In genomic region chr6:145023116-145023726, GRCh38 we compare ENCODE assay signal across 19 cellular contexts.
"Had no signal": no experiment of that assay in that cellular context is flagged by ENCODE, and none has a peak within 500 bp of the region (broad histone marks: within the 10 kb centered on the region; RNA-seq: fewer than 3 reads in every experiment).

No MANE protein-coding gene starts in this region.

- H3K9me3 ChIP-seq: breast epithelium, colonic mucosa, left lung, thyroid gland had no signal

- H3K4me3 ChIP-seq: breast epithelium, colonic mucosa, dorsolateral prefrontal cortex, left lung, thyroid gland had no signal

- H3K9me3 Mint-ChIP-seq: activated CD4-positive, alpha-beta T cell treated with anti-CD3 and anti-CD28 coated beads, Interleukin-2, amount 10 ng/mL, durations not matched to agents 7 days and 5 days; activated CD8-positive, alpha-beta T cell treated with anti-CD3 and anti-CD28 coated beads for 36 hours; activated naive CD4-positive, alpha-beta T cell treated with anti-CD3 and anti-CD28 coated beads, Interleukin-2, amount 50 U/mL, for 72 hours; endodermal cell; nephron; T-cell had no signal

- H3K4me3 Mint-ChIP-seq: activated CD4-positive, alpha-beta T cell treated with anti-CD3 and anti-CD28 coated beads, Interleukin-2, amount 10 ng/mL, durations not matched to agents 7 days and 5 days; activated CD8-positive, alpha-beta memory T cell treated with anti-CD3 and anti-CD28 coated beads, Interleukin-2, amount 10 ng/mL, durations not matched to agents 7 days and 5 days; activated CD8-positive, alpha-beta T cell treated with anti-CD3 and anti-CD28 coated beads for 36 hours; endodermal cell; nephron; T-cell had no signal

- H3K36me3 Mint-ChIP-seq: activated CD8-positive, alpha-beta memory T cell treated with anti-CD3 and anti-CD28 coated beads, Interleukin-2, amount 10 ng/mL, durations not matched to agents 7 days and 5 days; activated naive CD4-positive, alpha-beta T cell treated with anti-CD3 and anti-CD28 coated beads, Interleukin-2, amount 50 U/mL, for 72 hours; T-cell had no signal

- ATAC-seq: activated CD8-positive, alpha-beta memory T cell treated with anti-CD3 and anti-CD28 coated beads, Interleukin-2, amount 10 ng/mL, durations not matched to agents 7 days and 5 days; activated CD8-positive, alpha-beta T cell treated with anti-CD3 and anti-CD28 coated beads for 36 hours; left lung; T-cell had no signal

- H3K4me1 Mint-ChIP-seq: activated CD4-positive, alpha-beta T cell treated with anti-CD3 and anti-CD28 coated beads, Interleukin-2, amount 10 ng/mL, durations not matched to agents 7 days and 5 days; nephron; T-cell had no signal

- H3K4me1 ChIP-seq: breast epithelium, colonic mucosa, left lung, thyroid gland had no signal

- H3K27ac Mint-ChIP-seq: activated CD4-positive, alpha-beta T cell treated with anti-CD3 and anti-CD28 coated beads, Interleukin-2, amount 10 ng/mL, durations not matched to agents 7 days and 5 days; activated CD8-positive, alpha-beta memory T cell treated with anti-CD3 and anti-CD28 coated beads, Interleukin-2, amount 10 ng/mL, durations not matched to agents 7 days and 5 days; activated CD8-positive, alpha-beta T cell treated with anti-CD3 and anti-CD28 coated beads for 36 hours; activated naive CD4-positive, alpha-beta T cell treated with anti-CD3 and anti-CD28 coated beads, Interleukin-2, amount 50 U/mL, for 72 hours; endodermal cell; nephron; T-cell had no signal

- DNase-seq: activated CD4-positive, alpha-beta T cell treated with anti-CD3 and anti-CD28 coated beads, Interleukin-2, amount 10 ng/mL, durations not matched to agents 7 days and 5 days; activated CD4-positive, CD25-positive, alpha-beta regulatory T cell treated with anti-CD3 and anti-CD28 coated beads, Interleukin-2, amount 50 U/mL, for 72 hours; activated CD8-positive, alpha-beta memory T cell treated with anti-CD3 and anti-CD28 coated beads, Interleukin-2, amount 10 ng/mL, durations not matched to agents 7 days and 5 days; activated CD8-positive, alpha-beta T cell treated with anti-CD3 and anti-CD28 coated beads for 36 hours; colonic mucosa; dorsolateral prefrontal cortex; endodermal cell; left lung; mammary epithelial cell; stimulated activated CD4-positive, alpha-beta T cell treated with anti-CD3 and anti-CD28 coated beads, Interleukin-4, amount 100 ng/mL, for 24 hours; stimulated activated naive CD4-positive, alpha-beta T cell treated with Interleukin-2 at 50 U/mL for 16 hours; substantia nigra; T-cell; thyroid gland; WERI-Rb-1 had no signal

- H3K27ac ChIP-seq: breast epithelium, colonic mucosa, dorsolateral prefrontal cortex, epithelial cell of prostate, left lung, thyroid gland, WERI-Rb-1 had no signal

- H3K27me3 ChIP-seq: breast epithelium, colonic mucosa, left lung, thyroid gland had no signal

- H3K36me3 ChIP-seq: breast epithelium, colonic mucosa, left lung, thyroid gland, WERI-Rb-1 had no signal
